In genomic region chr21:32393677-32394001, GRCh38 we compare ENCODE assay signal across 8 cellular contexts. TPM values are rescaled to one million over a fixed set of nuclear protein-coding genes. Genes with fewer than 3 reads are reported as not detected.
A peak's percentile ranks its signal among the peaks of the same experiment; 100 is the strongest.
DNase-seq lines count a peak whose midpoint lies in the region; ATAC-seq and TF ChIP-seq lines count a peak whose summit lies in the region.

No MANE protein-coding gene starts in this region.

- H3K4me2 ChIP-seq in BLaER1 (peak overlapping the region; percentile 75), Karpas-422 (ENCODE audit: low read depth, low read length, poor library complexity, severe bottlenecking) (peak overlapping the region; percentile 77)

- in situ Hi-C loops in brain microvascular endothelial cell (cut with HindIII; ENCODE audit: low pct_ligation_motif_present, low sequenced_read_pairs) = no loop called here

- peaks cover 9 to 27% (median 10%) of the 10 kb centered on the region in 3 donors for H3K27me3 Mint-ChIP-seq in naive B cell

- H3K9me3 Mint-ChIP-seq in naive B cell = peaks cover 0 to 4% (median 0%) of the 10 kb centered on the region in 7 donors

- H3K9me2 ChIP-seq in Karpas-422 (replicated peaks; ENCODE audit: insufficient read depth, low read length) = no peaks in the 10 kb centered on the region

- H2AFZ ChIP-seq in Karpas-422 (ENCODE audit: low read length) = no peak overlapping the region

- H3K36me3 ChIP-seq in BLaER1 = peaks cover 23% of the 10 kb centered on the region
- H3K36me3 ChIP-seq in Karpas-422 (ENCODE audit: insufficient read depth, low read length) = peaks cover 5% of the 10 kb centered on the region; the same call in 1 of the 2 replicates
- H3K36me3 ChIP-seq in brain microvascular endothelial cell (replicated peaks) = peaks cover 5% of the 10 kb centered on the region

- no peak for TF ChIP-seq CTCF in brain microvascular endothelial cell (IDR thresholded peaks at IDR 0.05; ENCODE audit: low read depth, low read length, missing control alignments)

- H3K4me1 ChIP-seq in BLaER1 = peaks cover 19% of the 10 kb centered on the region
- H3K4me1 ChIP-seq in Karpas-422 (ENCODE audit: low read length) = peaks cover 25% of the 10 kb centered on the region

- no peak for DNase-seq in Karpas-422
- DNase-seq in brain microvascular endothelial cell = no peak
- DNase-seq in naive B cell = no peak
- no peak for DNase-seq in NCI-H146 (lab: John Stamatoyannopoulos, UW)
- no peak for DNase-seq in NCI-H1105 treated with DMSO at 0.1 percent for 48 hours (lab: John Stamatoyannopoulos, UW)
- DNase-seq in stimulated activated naive CD4-positive, alpha-beta T cell treated with Interleukin-2 at 50 U/mL for 16 hours (lab: John Stamatoyannopoulos, UW) = no peak

- H3K36me3 Mint-ChIP-seq in naive B cell = peaks cover 5 to 8% of the 10 kb centered on the region in 2 donors

- ATAC-seq in naive B cell (ENCODE audit: low read depth in 2 of 2) (no peak), HG03354 (IDR thresholded peaks at IDR 0.05; ENCODE audit: poor library complexity, severe bottlenecking, unreplicated experiment) (no peak)

- H3K27ac ChIP-seq in BLaER1 = peak overlapping the region; percentile 75
- no peak overlapping the region for H3K27ac ChIP-seq in Karpas-422 (ENCODE audit: low read length)
- no peak overlapping the region for H3K27ac ChIP-seq in brain microvascular endothelial cell

- H3K9me3 ChIP-seq in BLaER1 = no peaks in the 10 kb centered on the region; the same call in 1 of the 2 replicates
- H3K9me3 ChIP-seq in Karpas-422 (ENCODE audit: low read length) = no peaks in the 10 kb centered on the region

- peaks cover 35% of the 10 kb centered on the region for H4K20me1 ChIP-seq in BLaER1
- peaks cover 17% of the 10 kb centered on the region for H4K20me1 ChIP-seq in Karpas-422 (ENCODE audit: insufficient read depth, low read depth, low read length)

- H3K9ac ChIP-seq in BLaER1 = peak overlapping the region; percentile 80
- peak overlapping the region; percentile 70; the same call in 1 of the 2 replicates for H3K9ac ChIP-seq in Karpas-422 (ENCODE audit: low read length)

- peaks cover 34 to 43% (median 36%) of the 10 kb centered on the region in 3 donors for H3K4me1 Mint-ChIP-seq in naive B cell

- H3K4me3 ChIP-seq in BLaER1 (peak overlapping the region; percentile 90), Karpas-422 (ENCODE audit: low read length) (peak overlapping the region; percentile 96), brain microvascular endothelial cell (ENCODE audit: low read depth, low read length) (peak overlapping the region; percentile 96)

- peak overlapping the region; percentile 84 to 95 (median 90) for H3K4me3 Mint-ChIP-seq in naive B cell

- H3K27me3 ChIP-seq in BLaER1 = no peaks in the 10 kb centered on the region
- H3K27me3 ChIP-seq in Karpas-422 (ENCODE audit: low read length) = no peaks in the 10 kb centered on the region
- H3K27me3 ChIP-seq in brain microvascular endothelial cell (replicated peaks) = no peaks in the 10 kb centered on the region

- H3K27ac Mint-ChIP-seq in naive B cell = peak overlapping the region in 5 of 6 donors; percentile 76 to 91 (median 84)

- H3K79me2 ChIP-seq in Karpas-422 (ENCODE audit: low read length) = peaks cover 37% of the 10 kb centered on the region

RNA-seq across cellular contexts. Expression of gene URB1, which starts 0.8 kb away (rescaled TPM):
- 12.7 and 17.0 TPM in 2 replicates for total RNA-seq in Karpas-422 (2014; rRNA removed; shearing (Covaris generic); ENCODE audit: low replicate concordance)
- polyA plus RNA-seq in naive B cell (ENCODE audit: low read depth in 6 of 6) = 1 to 10 TPM; 1.3 to 4.9 (median 3.2) TPM

RNA-seq across cellular contexts. Expression of gene EVA1C, which starts 18.9 kb away (rescaled TPM):
- not detected in 2 replicates for total RNA-seq in Karpas-422 (2014; rRNA removed; shearing (Covaris generic); ENCODE audit: low replicate concordance)
- polyA plus RNA-seq in naive B cell (ENCODE audit: low read depth in 6 of 6) = under 1 TPM in 3 of 6 donors, not detected in 3; 0.47 to 0.87 (median 0.57) TPM
